In the genomic region with DNA sequence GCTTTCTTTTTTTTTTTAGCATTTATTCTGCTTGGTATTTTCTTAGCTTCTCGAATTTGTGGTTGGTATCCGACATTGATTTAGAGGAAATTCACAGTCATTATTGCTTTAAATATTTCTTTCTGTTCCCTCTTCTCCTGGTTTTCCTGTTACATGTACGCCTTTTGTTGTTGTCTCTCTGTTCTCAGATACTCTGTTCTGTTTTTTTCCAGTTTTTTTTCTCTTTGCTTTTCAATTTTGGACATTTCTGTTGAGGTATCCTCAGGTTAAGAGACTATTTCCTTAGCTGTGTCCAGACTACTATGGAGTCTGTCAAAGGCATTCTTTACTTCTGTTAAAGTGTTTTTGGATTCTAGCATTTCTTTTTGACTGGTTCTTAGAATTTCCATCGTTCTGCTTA, we compare ENCODE assay signal across 17 cellular contexts.
"Had no signal": no experiment of that assay in that cellular context is flagged by ENCODE, and none has a peak within 500 bp of the region (broad histone marks: within the 10 kb centered on the region; RNA-seq: fewer than 3 reads in every experiment).

No MANE protein-coding gene starts in this region.

- H3K4me1 Mint-ChIP-seq: nephron had no signal

- H3K4me3 ChIP-seq: coronary artery, SJSA1 had no signal

- H3K27ac Mint-ChIP-seq: activated CD4-positive, alpha-beta memory T cell treated with anti-CD3 and anti-CD28 coated beads for 36 hours; activated CD8-positive, alpha-beta memory T cell treated with anti-CD3 and anti-CD28 coated beads, Interleukin-2, amount 10 ng/mL, durations not matched to agents 7 days and 5 days; activated naive CD8-positive, alpha-beta T cell had no signal

- DNase-seq: activated CD4-positive, alpha-beta memory T cell treated with anti-CD3 and anti-CD28 coated beads for 36 hours; activated CD8-positive, alpha-beta memory T cell treated with anti-CD3 and anti-CD28 coated beads, Interleukin-2, amount 10 ng/mL, durations not matched to agents 7 days and 5 days; activated effector memory CD4-positive, alpha-beta T cell treated with Interleukin-2 at 50 U/mL for 16 hours; activated T-cell treated with anti-CD3 and anti-CD28 coated beads, Interleukin-2, amount 50 U/mL, for 1 hour; amygdala; central memory CD4-positive, alpha-beta T cell; effector CD8-positive, alpha-beta T cell; foreskin keratinocyte; kidney glomerular epithelial cell; T-helper 2 cell; trophoblast cell had no signal

- H3K4me1 ChIP-seq: foreskin keratinocyte, SJSA1 had no signal

- H3K9me3 ChIP-seq: SJSA1 had no signal

- H3K4me3 Mint-ChIP-seq: activated CD4-positive, alpha-beta memory T cell treated with anti-CD3 and anti-CD28 coated beads for 36 hours; activated CD8-positive, alpha-beta memory T cell treated with anti-CD3 and anti-CD28 coated beads, Interleukin-2, amount 10 ng/mL, durations not matched to agents 7 days and 5 days; activated naive CD8-positive, alpha-beta T cell; brain; nephron had no signal

- H3K27me3 ChIP-seq: foreskin keratinocyte, SJSA1 had no signal

- ATAC-seq: activated CD4-positive, CD25-positive, alpha-beta regulatory T cell treated with anti-CD3 and anti-CD28 coated beads, Interleukin-2, amount 50 U/mL, for 24 hours; activated CD8-positive, alpha-beta memory T cell treated with anti-CD3 and anti-CD28 coated beads, Interleukin-2, amount 10 ng/mL, durations not matched to agents 7 days and 5 days had no signal

- H3K27me3 Mint-ChIP-seq: activated CD4-positive, alpha-beta memory T cell treated with anti-CD3 and anti-CD28 coated beads for 36 hours; activated CD8-positive, alpha-beta memory T cell treated with anti-CD3 and anti-CD28 coated beads, Interleukin-2, amount 10 ng/mL, durations not matched to agents 7 days and 5 days; activated naive CD8-positive, alpha-beta T cell; brain had no signal

- H3K27ac ChIP-seq: coronary artery, foreskin keratinocyte, SJSA1 had no signal

- H3K9me3 Mint-ChIP-seq: activated CD4-positive, alpha-beta memory T cell treated with anti-CD3 and anti-CD28 coated beads for 36 hours; nephron had no signal
